ENCODE assay signal across 11 cellular contexts in genomic region chr11:64638017-64638664, GRCh38. TPM values are rescaled to one million over a fixed set of nuclear protein-coding genes. Genes with fewer than 3 reads are reported as not detected.
DNase-seq lines count a peak whose midpoint lies in the region; ATAC-seq and TF ChIP-seq lines count a peak whose summit lies in the region.
"Had no signal": no experiment of that assay in that cellular context is flagged by ENCODE, and none has a peak within 500 bp of the region (broad histone marks: within the 10 kb centered on the region; RNA-seq: fewer than 3 reads in every experiment).

No MANE protein-coding gene starts in this region.

- TF ChIP-seq CTCF in Loucy (conservative IDR thresholded peaks at IDR 0.05; ENCODE audit: low read length) (no peak), neural cell (IDR thresholded peaks at IDR 0.05; ENCODE audit: poor library complexity, severe bottlenecking) (peak; percentile 22)

- no peak for TF ChIP-seq RAD21 in neural cell (conservative IDR thresholded peaks at IDR 0.05)

- H3K27ac ChIP-seq in neural cell (ENCODE audit: low read length): peak overlapping the region; percentile 77

- H3K4me1 ChIP-seq in Loucy (ENCODE audit: insufficient read depth, low read length, poor library complexity, severe bottlenecking): peaks cover 84% of the 10 kb centered on the region

- H3K27me3 ChIP-seq in Loucy (ENCODE audit: insufficient read depth, low read length, poor library complexity, severe bottlenecking): no peaks in the 10 kb centered on the region
- H3K27me3 ChIP-seq in neural cell (ENCODE audit: insufficient read depth, low read depth, low read length): no peaks in the 10 kb centered on the region

- DNase-seq in COLO829 (ENCODE audit: low spot score) (peak; percentile 33), mucosa of gallbladder (ENCODE audit: low spot score) (no peak), GDM1 (lab: John Stamatoyannopoulos, UW) (no peak)
- DNase-seq: activated CD4-positive, alpha-beta memory T cell treated with anti-CD3 and anti-CD28 coated beads, Interleukin-2, amount 10 ng/mL, durations not matched to agents 7 days and 5 days; CD4-positive, CD25-positive, alpha-beta regulatory T cell; naive thymus-derived CD8-positive, alpha-beta T cell had no signal

- H3K36me3 ChIP-seq in Loucy (ENCODE audit: insufficient read depth, low read length) (peaks cover 22% of the 10 kb centered on the region; the same call in 1 of the 2 replicates), neural cell (ENCODE audit: insufficient read depth, low read length) (no peaks in the 10 kb centered on the region)

- H3K4me2 ChIP-seq in Loucy (ENCODE audit: low read depth, low read length, poor library complexity, severe bottlenecking) (peak overlapping the region; percentile 96), neural cell (ENCODE audit: low read length) (peak overlapping the region; percentile 63)

- H3K9ac ChIP-seq in Loucy (ENCODE audit: low read depth, low read length, poor library complexity, severe bottlenecking): peak overlapping the region; percentile 79
- H3K9ac ChIP-seq in neural cell (ENCODE audit: low read length): peak overlapping the region; percentile 65

- H3K4me3 ChIP-seq in Loucy (ENCODE audit: low read length, poor library complexity, severe bottlenecking) (peak overlapping the region; percentile 77), neural cell (ENCODE audit: low read length) (peak overlapping the region; percentile 89)

- H3K9me2 ChIP-seq in Loucy (replicated peaks; ENCODE audit: low read depth, low read length): no peaks in the 10 kb centered on the region
- H3K9me2 ChIP-seq in neural cell (ENCODE audit: insufficient read depth, low read length): no peaks in the 10 kb centered on the region

- H3K79me2 ChIP-seq in Loucy (ENCODE audit: insufficient read depth, low read length) (peaks cover 99% of the 10 kb centered on the region), neural cell (replicated peaks; ENCODE audit: insufficient read depth, low read length) (peaks cover 49% of the 10 kb centered on the region)

- H2AFZ ChIP-seq in Loucy (ENCODE audit: low read length) (no peak overlapping the region; the same call in 1 of the 2 replicates), neural cell (ENCODE audit: low read depth, low read length) (no peak overlapping the region)

- H3K9me3 ChIP-seq in Loucy (ENCODE audit: insufficient read depth, low read depth, low read length) (no peaks in the 10 kb centered on the region), neural cell (ENCODE audit: low read length) (no peaks in the 10 kb centered on the region)

- ATAC-seq in esophagus mucosa (peak; percentile 5), HG02571 (IDR thresholded peaks at IDR 0.05; ENCODE audit: unreplicated experiment) (no peak), HG02884 (IDR thresholded peaks at IDR 0.05; ENCODE audit: unreplicated experiment) (no peak)

- no peaks in the 10 kb centered on the region; the same call in 1 of the 2 replicates for H3F3A ChIP-seq in Loucy (ENCODE audit: low read depth)
- H3F3A ChIP-seq in neural cell (ENCODE audit: insufficient read depth, low read length, poor library complexity, severe bottlenecking): no peaks in the 10 kb centered on the region

- no peak for TF ChIP-seq EP300 in neural cell (conservative IDR thresholded peaks at IDR 0.05; ENCODE audit: poor library complexity, severe bottlenecking)

- H4K20me1 ChIP-seq in Loucy (ENCODE audit: insufficient read depth, low read length, poor library complexity, severe bottlenecking): peaks cover 71% of the 10 kb centered on the region
- no peaks in the 10 kb centered on the region for H4K20me1 ChIP-seq in neural cell (ENCODE audit: insufficient read depth)

TF ChIP-seq in neural cell, 6 proteins besides CTCF, POLR2A, EP300 and RAD21:
- peak; percentile 29 for TF ChIP-seq POLR2AphosphoS5 (IDR thresholded peaks at IDR 0.05)
- no peak for TF ChIP-seq MXI1 (conservative IDR thresholded peaks at IDR 0.05; ENCODE audit: poor library complexity, severe bottlenecking)
- no peak for TF ChIP-seq TAF1 (IDR thresholded peaks at IDR 0.05; ENCODE audit: low read depth)
- TF ChIP-seq EZH2 (IDR thresholded peaks at IDR 0.05; ENCODE audit: borderline replicate concordance, insufficient read depth, low read length, poor library complexity, severe bottlenecking): no peak
- no peak for TF ChIP-seq SMC3 (conservative IDR thresholded peaks at IDR 0.05; ENCODE audit: poor library complexity)
- TF ChIP-seq, protein P1, sequence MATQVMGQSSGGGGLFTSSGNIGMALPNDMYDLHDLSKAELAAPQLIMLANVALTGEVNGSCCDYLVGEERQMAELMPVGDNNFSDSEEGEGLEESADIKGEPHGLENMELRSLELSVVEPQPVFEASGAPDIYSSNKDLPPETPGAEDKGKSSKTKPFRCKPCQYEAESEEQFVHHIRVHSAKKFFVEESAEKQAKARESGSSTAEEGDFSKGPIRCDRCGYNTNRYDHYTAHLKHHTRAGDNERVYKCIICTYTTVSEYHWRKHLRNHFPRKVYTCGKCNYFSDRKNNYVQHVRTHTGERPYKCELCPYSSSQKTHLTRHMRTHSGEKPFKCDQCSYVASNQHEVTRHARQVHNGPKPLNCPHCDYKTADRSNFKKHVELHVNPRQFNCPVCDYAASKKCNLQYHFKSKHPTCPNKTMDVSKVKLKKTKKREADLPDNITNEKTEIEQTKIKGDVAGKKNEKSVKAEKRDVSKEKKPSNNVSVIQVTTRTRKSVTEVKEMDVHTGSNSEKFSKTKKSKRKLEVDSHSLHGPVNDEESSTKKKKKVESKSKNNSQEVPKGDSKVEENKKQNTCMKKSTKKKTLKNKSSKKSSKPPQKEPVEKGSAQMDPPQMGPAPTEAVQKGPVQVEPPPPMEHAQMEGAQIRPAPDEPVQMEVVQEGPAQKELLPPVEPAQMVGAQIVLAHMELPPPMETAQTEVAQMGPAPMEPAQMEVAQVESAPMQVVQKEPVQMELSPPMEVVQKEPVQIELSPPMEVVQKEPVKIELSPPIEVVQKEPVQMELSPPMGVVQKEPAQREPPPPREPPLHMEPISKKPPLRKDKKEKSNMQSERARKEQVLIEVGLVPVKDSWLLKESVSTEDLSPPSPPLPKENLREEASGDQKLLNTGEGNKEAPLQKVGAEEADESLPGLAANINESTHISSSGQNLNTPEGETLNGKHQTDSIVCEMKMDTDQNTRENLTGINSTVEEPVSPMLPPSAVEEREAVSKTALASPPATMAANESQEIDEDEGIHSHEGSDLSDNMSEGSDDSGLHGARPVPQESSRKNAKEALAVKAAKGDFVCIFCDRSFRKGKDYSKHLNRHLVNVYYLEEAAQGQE (IDR thresholded peaks at IDR 0.05; ENCODE audit: borderline replicate concordance): no peak
TF ChIP-seq in neural cell: peak in this region for 1.

RNA-seq across cellular contexts. Expression of gene SLC22A12, which starts 47.1 kb away (rescaled TPM):
- total RNA-seq in esophagus mucosa (not detected), mucosa of gallbladder (not detected)
- polyA plus RNA-seq in neural cell: not detected in 2 replicates
- not detected in 2 replicates for polyA minus RNA-seq in neural cell
- total RNA-seq: activated CD4-positive, alpha-beta memory T cell treated with anti-CD3 and anti-CD28 coated beads, Interleukin-2, amount 10 ng/mL, durations not matched to agents 7 days and 5 days; CD4-positive, CD25-positive, alpha-beta regulatory T cell; naive thymus-derived CD8-positive, alpha-beta T cell had no signal
- polyA plus RNA-seq: CD4-positive, CD25-positive, alpha-beta regulatory T cell; naive thymus-derived CD8-positive, alpha-beta T cell had no signal
